In genomic region chr2:24082787-24083566, GRCh38 we compare ENCODE assay signal across 1 cellular context.
TF ChIP-seq lines count a peak whose summit lies in the region.

No MANE protein-coding gene starts in this region.

TF ChIP-seq in GM23338, 12 proteins besides CTCF, POLR2A, EP300 and RAD21 (continued from another document):
- TF ChIP-seq ZNF462 (CRISPR knock-in tag; IDR thresholded peaks at IDR 0.05) = no peak
- no peak for TF ChIP-seq JUNB (IDR thresholded peaks at IDR 0.05; ENCODE audit: unreplicated experiment)
- no peak for TF ChIP-seq REST (IDR thresholded peaks at IDR 0.05; ENCODE audit: unreplicated experiment)
- TF ChIP-seq ZNF114 (CRISPR knock-in tag; IDR thresholded peaks at IDR 0.05) = no peak
- no peak for TF ChIP-seq ETS1 (IDR thresholded peaks at IDR 0.05)
- no peak for TF ChIP-seq STAT1 (IDR thresholded peaks at IDR 0.05; ENCODE audit: unreplicated experiment)
- TF ChIP-seq ZNF331 (CRISPR knock-in tag; IDR thresholded peaks at IDR 0.05; ENCODE audit: low read depth) = no peak
- TF ChIP-seq EZH2 (IDR thresholded peaks at IDR 0.05; ENCODE audit: low read depth, unreplicated experiment) = no peak
